In genomic region chr10:100902622-100903021, GRCh38 we compare ENCODE assay signal across 1 cellular context.
TF ChIP-seq lines count a peak whose summit lies in the region.

No MANE protein-coding gene starts in this region.

TF ChIP-seq in HepG2, 621 proteins besides CTCF, POLR2A, EP300 and RAD21 (continued from another document):
- TF ChIP-seq POLR2AphosphoS5 (IDR thresholded peaks at IDR 0.05; ENCODE audit: low read depth, low read length), result no peak
- no peak for TF ChIP-seq ZNF543 (CRISPR knock-in tag; IDR thresholded peaks at IDR 0.05)
- TF ChIP-seq PCBP1 (IDR thresholded peaks at IDR 0.05; ENCODE audit: borderline replicate concordance, low read depth, low read length), result no peak
- TF ChIP-seq HOMEZ (CRISPR knock-in tag; IDR thresholded peaks at IDR 0.05; ENCODE audit: low read depth), result 0 out of 2 replicates have a peak, but pooled peaks have one; percentile 32
- no peak for TF ChIP-seq TOE1 (CRISPR knock-in tag; IDR thresholded peaks at IDR 0.05)
- no peak for TF ChIP-seq MIER2 (CRISPR knock-in tag; IDR thresholded peaks at IDR 0.05)
- TF ChIP-seq ZBTB7B (CRISPR knock-in tag; IDR thresholded peaks at IDR 0.05), result no peak
- TF ChIP-seq ZFP36L2 (CRISPR knock-in tag; IDR thresholded peaks at IDR 0.05), result no peak
- TF ChIP-seq, protein P1, sequence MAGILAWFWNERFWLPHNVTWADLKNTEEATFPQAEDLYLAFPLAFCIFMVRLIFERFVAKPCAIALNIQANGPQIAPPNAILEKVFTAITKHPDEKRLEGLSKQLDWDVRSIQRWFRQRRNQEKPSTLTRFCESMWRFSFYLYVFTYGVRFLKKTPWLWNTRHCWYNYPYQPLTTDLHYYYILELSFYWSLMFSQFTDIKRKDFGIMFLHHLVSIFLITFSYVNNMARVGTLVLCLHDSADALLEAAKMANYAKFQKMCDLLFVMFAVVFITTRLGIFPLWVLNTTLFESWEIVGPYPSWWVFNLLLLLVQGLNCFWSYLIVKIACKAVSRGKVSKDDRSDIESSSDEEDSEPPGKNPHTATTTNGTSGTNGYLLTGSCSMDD (CRISPR knock-in tag; IDR thresholded peaks at IDR 0.05), result no peak
- no peak for TF ChIP-seq ZNF274 (CRISPR knock-in tag; IDR thresholded peaks at IDR 0.05)
- TF ChIP-seq ZNF224 (CRISPR knock-in tag; IDR thresholded peaks at IDR 0.05), result no peak
- no peak for TF ChIP-seq E2F5 (CRISPR knock-in tag; conservative IDR thresholded peaks at IDR 0.05)
- TF ChIP-seq BHLHE40 (IDR thresholded peaks at IDR 0.05; ENCODE audit: low read length), result no peak
- no peak for TF ChIP-seq SATB2 (CRISPR knock-in tag; IDR thresholded peaks at IDR 0.05)
- TF ChIP-seq NFRKB (IDR thresholded peaks at IDR 0.05), result no peak
- TF ChIP-seq ELF1 (CRISPR knock-in tag; IDR thresholded peaks at IDR 0.05), result no peak
- no peak for TF ChIP-seq PBX3 (CRISPR knock-in tag; IDR thresholded peaks at IDR 0.05; ENCODE audit: borderline replicate concordance)
- no peak for TF ChIP-seq FOSL1 (CRISPR knock-in tag; IDR thresholded peaks at IDR 0.05; ENCODE audit: borderline replicate concordance)
- peak; percentile 81 for TF ChIP-seq ZMYM3 (CRISPR knock-in tag; IDR thresholded peaks at IDR 0.05)
- TF ChIP-seq, protein P2, sequence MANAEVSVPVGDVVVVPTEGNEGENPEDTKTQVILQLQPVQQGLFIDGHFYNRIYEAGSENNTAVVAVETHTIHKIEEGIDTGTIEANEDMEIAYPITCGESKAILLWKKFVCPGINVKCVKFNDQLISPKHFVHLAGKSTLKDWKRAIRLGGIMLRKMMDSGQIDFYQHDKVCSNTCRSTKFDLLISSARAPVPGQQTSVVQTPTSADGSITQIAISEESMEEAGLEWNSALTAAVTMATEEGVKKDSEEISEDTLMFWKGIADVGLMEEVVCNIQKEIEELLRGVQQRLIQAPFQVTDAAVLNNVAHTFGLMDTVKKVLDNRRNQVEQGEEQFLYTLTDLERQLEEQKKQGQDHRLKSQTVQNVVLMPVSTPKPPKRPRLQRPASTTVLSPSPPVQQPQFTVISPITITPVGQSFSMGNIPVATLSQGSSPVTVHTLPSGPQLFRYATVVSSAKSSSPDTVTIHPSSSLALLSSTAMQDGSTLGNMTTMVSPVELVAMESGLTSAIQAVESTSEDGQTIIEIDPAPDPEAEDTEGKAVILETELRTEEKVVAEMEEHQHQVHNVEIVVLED (CRISPR knock-in tag; IDR thresholded peaks at IDR 0.05; ENCODE audit: borderline replicate concordance), result no peak
- no peak for TF ChIP-seq SOX6 (IDR thresholded peaks at IDR 0.05)
- peak; percentile 37; the same call in 1 of the 2 replicates for TF ChIP-seq SOX6 (CRISPR knock-in tag; IDR thresholded peaks at IDR 0.05)
- TF ChIP-seq ZNF776 (CRISPR knock-in tag; IDR thresholded peaks at IDR 0.05), result no peak
- no peak for TF ChIP-seq ZNF431 (CRISPR knock-in tag; IDR thresholded peaks at IDR 0.05; ENCODE audit: borderline replicate concordance, low read depth)
- no peak for TF ChIP-seq ZFP90 (CRISPR knock-in tag; IDR thresholded peaks at IDR 0.05; ENCODE audit: borderline replicate concordance)
